In genomic region chr17:34246436-34246835, GRCh38 we compare ENCODE assay signal across 23 cellular contexts. TPM values are rescaled to one million over a fixed set of nuclear protein-coding genes. Genes with fewer than 3 reads are reported as not detected.
DNase-seq lines count a peak whose midpoint lies in the region; ATAC-seq lines count a peak whose summit lies in the region.
"Had no signal": no experiment of that assay in that cellular context is flagged by ENCODE, and none has a peak within 500 bp of the region (broad histone marks: within the 10 kb centered on the region; RNA-seq: fewer than 3 reads in every experiment).

No MANE protein-coding gene starts in this region.

- H3K36me3 Mint-ChIP-seq in activated CD4-positive, alpha-beta T cell treated with anti-CD3 and anti-CD28 coated beads for 36 hours (ENCODE audit: low read depth), result no peaks in the 10 kb centered on the region

- no peak overlapping the region for H3K4me3 Mint-ChIP-seq in activated CD4-positive, alpha-beta T cell treated with anti-CD3 and anti-CD28 coated beads for 36 hours
- H3K4me3 Mint-ChIP-seq: endodermal cell, HFFc6 had no signal

- no peak overlapping the region for H3K27ac Mint-ChIP-seq in activated CD4-positive, alpha-beta T cell treated with anti-CD3 and anti-CD28 coated beads for 36 hours
- H3K27ac Mint-ChIP-seq: endodermal cell, HFFc6 had no signal

- in situ Hi-C loops in KBM-7 (cut with MboI; ENCODE audit: low pct_unique_long_range_greater_than_20kb, low sequenced_read_pairs), result no loop called here

- POLR2A ChIA-PET in activated CD4-positive, alpha-beta T cell treated with anti-CD3 and anti-CD28 coated beads for 36 hours (lab: Charles Lee), result no interaction called here

- H3K27ac ChIP-seq in skeletal muscle tissue (ENCODE audit: low read depth, low read length), result peak overlapping the region; percentile 36
- H3K27ac ChIP-seq: ovary, testis, WERI-Rb-1 had no signal

- H3K9me3 Mint-ChIP-seq in activated CD4-positive, alpha-beta T cell treated with anti-CD3 and anti-CD28 coated beads for 36 hours (ENCODE audit: low read depth), result no peaks in the 10 kb centered on the region
- H3K9me3 Mint-ChIP-seq: endodermal cell, HFFc6 had no signal

- DNase-seq in KBM-7 (peak; percentile 84), SIG-M5 treated with dmso at 0.1 percent for 504 hours (lab: John Stamatoyannopoulos, UW; ENCODE audit: unreplicated experiment) (peak; percentile 82), globus pallidus (ENCODE audit: low spot score) (peak; percentile 46), DMS79 (lab: John Stamatoyannopoulos, UW) (no peak)
- DNase-seq in activated CD4-positive, alpha-beta T cell treated with anti-CD3 and anti-CD28 coated beads for 36 hours, result no peak
- DNase-seq: amniotic stem cell, COR-L47, EL, endodermal cell, HFFc6, hypothalamus, NCI-H1048, NCI-H2107, NCI-H526 treated with DMSO at 0.1 percent for 48 hours, ovary, SW 1271, testis, WERI-Rb-1 had no signal

- no peaks in the 10 kb centered on the region for H3K9me3 ChIP-seq in skeletal muscle tissue (ENCODE audit: control insufficient read depth in 3 of 3, low read length in 3 of 3)
- H3K9me3 ChIP-seq: ovary, testis had no signal

- H3K27me3 Mint-ChIP-seq in activated CD4-positive, alpha-beta T cell treated with anti-CD3 and anti-CD28 coated beads for 36 hours, result peaks cover 2% of the 10 kb centered on the region

- H3K27me3 ChIP-seq in skeletal muscle tissue (ENCODE audit: control insufficient read depth in 3 of 3, insufficient read depth in 3 of 3, low read length in 3 of 3), result no peaks in the 10 kb centered on the region
- H3K27me3 ChIP-seq: ovary, testis had no signal

- CTCF ChIA-PET in activated CD4-positive, alpha-beta T cell treated with anti-CD3 and anti-CD28 coated beads for 36 hours (lab: Charles Lee), result no interaction called here

- intact Hi-C loops in activated CD4-positive, alpha-beta T cell treated with anti-CD3 and anti-CD28 coated beads for 36 hours (cut with DNase I, micrococcal nuclease), result no loop called here

- no peak for ATAC-seq in activated CD4-positive, alpha-beta T cell treated with anti-CD3 and anti-CD28 coated beads for 36 hours
- ATAC-seq in GM19023 (IDR thresholded peaks at IDR 0.05; ENCODE audit: unreplicated experiment) (no peak), GM21390 (IDR thresholded peaks at IDR 0.05; ENCODE audit: unreplicated experiment) (no peak)

- no peak overlapping the region for H3K9ac ChIP-seq in skeletal muscle tissue (ENCODE audit: low read depth in 1 of 3, low read length in 3 of 3)

- H3K4me1 Mint-ChIP-seq in activated CD4-positive, alpha-beta T cell treated with anti-CD3 and anti-CD28 coated beads for 36 hours, result no peaks in the 10 kb centered on the region

- no peak overlapping the region for H3K4me3 ChIP-seq in skeletal muscle tissue (ENCODE audit: low read length in 3 of 3)
- H3K4me3 ChIP-seq: ovary, testis had no signal

- H3K36me3 ChIP-seq in skeletal muscle tissue (ENCODE audit: control insufficient read depth in 3 of 3, insufficient read depth in 3 of 3, low read length in 3 of 3), result no peaks in the 10 kb centered on the region
- H3K36me3 ChIP-seq: ovary, WERI-Rb-1 had no signal

- peaks cover 46 to 51% (median 47%) of the 10 kb centered on the region in 3 donors for H3K4me1 ChIP-seq in skeletal muscle tissue (ENCODE audit: control insufficient read depth in 3 of 3, insufficient read depth in 3 of 3, low read length in 3 of 3)

RNA-seq across cellular contexts. Expression of gene CCL2, which starts 8.6 kb away (rescaled TPM):
- total RNA-seq in skeletal muscle tissue, result 20.4 TPM
- total RNA-seq in activated CD4-positive, alpha-beta T cell treated with anti-CD3 and anti-CD28 coated beads for 36 hours, result not detected

RNA-seq across cellular contexts. Expression of gene CCL7, which starts 23.6 kb away (rescaled TPM):
- total RNA-seq in skeletal muscle tissue, result not detected
- total RNA-seq in activated CD4-positive, alpha-beta T cell treated with anti-CD3 and anti-CD28 coated beads for 36 hours, result not detected
- total RNA-seq: endodermal cell, HFFc6, kidney epithelial cell, mucosa of gallbladder, testis had no signal

RNA-seq across cellular contexts. Expression of gene CCL11, which starts 39.1 kb away (rescaled TPM):
- total RNA-seq in skeletal muscle tissue, result not detected
- not detected for total RNA-seq in activated CD4-positive, alpha-beta T cell treated with anti-CD3 and anti-CD28 coated beads for 36 hours
- total RNA-seq: endodermal cell, HFFc6, kidney epithelial cell, ovary, testis had no signal

Comparison
In these comparisons a context has a peak if more than half of its experiments do, and no peak if none do; other contexts are left out.
1. DNase-seq: peak in KBM-7 (single experiment), SIG-M5 treated with dmso at 0.1 percent for 504 hours (single experiment) and globus pallidus (single experiment); none in activated CD4-positive, alpha-beta T cell treated with anti-CD3 and anti-CD28 coated beads for 36 hours (single experiment) and DMS79 (single experiment).
2. RNA of gene CCL2, which starts 8.6 kb away (total RNA-seq): 20.4 TPM in skeletal muscle tissue (single experiment); not detected in activated CD4-positive, alpha-beta T cell treated with anti-CD3 and anti-CD28 coated beads for 36 hours; every median in the first group is over 10 times any median in the second.